In the genomic region with DNA sequence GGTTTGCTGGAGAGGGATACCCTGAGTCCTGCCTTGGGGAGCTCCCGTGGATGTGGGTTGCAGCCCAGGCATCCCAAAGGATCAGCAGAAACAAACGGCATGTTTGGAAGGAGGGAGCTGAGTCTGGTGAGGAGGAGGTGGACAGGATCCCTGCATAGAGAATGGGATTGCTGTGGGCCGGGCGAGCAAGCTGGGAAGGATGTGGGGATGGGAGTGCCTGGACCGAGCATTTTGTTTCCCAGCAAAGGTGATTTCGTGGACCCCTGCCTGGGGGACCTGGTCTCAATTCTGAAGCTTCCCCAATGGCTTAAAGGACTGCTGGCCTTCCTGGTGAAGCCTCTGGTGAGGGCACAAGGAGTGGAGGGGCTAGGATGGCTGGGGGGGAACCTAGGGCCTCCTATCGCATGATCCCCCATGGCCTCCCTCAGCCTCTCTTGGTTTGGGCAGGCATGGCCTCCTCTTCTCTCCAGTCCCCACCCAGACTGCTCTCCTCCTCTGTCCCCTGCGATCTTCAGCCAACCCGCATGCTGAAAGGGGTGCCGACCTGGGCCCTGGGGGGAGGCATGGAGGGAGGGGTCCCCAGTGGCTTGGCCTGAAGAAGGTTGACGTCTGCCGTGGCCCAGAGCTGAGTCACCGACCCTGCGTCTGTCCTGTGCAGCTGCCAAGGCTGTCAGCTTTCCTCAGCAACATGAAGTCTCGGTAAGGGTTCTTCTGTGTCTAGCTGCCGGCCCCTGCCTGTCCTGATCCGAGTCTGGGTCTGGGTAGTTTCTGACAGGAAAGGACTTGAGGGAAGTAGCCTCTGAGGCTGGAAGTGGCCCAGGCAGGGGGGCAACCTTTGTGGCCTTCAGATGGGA, we compare ENCODE assay signal across 15 cellular contexts.
"Had no signal": no experiment of that assay in that cellular context is flagged by ENCODE, and none has a peak within 500 bp of the region (broad histone marks: within the 10 kb centered on the region; RNA-seq: fewer than 3 reads in every experiment).

No MANE protein-coding gene starts in this region.

- H3K9me3 ChIP-seq: mucosa of descending colon, tibial artery, vagina had no signal

- H3K4me3 ChIP-seq: coronary artery, mucosa of descending colon, tibial artery, vagina had no signal

- DNase-seq: activated CD4-positive, alpha-beta memory T cell treated with anti-CD3 and anti-CD28 coated beads for 36 hours; activated gamma-delta T cell treated with Interleukin-2 at 50 U/mL for 16 hours; activated naive CD8-positive, alpha-beta T cell treated with anti-CD3 and anti-CD28 coated beads for 36 hours; activated T-cell treated with anti-CD3 and anti-CD28 coated beads, Interleukin-2, amount 50 U/mL, for 48 hours; effector CD4-positive, alpha-beta T cell; immature natural killer cell; left colon; mammary epithelial cell; T-cell; tibial artery had no signal

- H3K27ac ChIP-seq: coronary artery, tibial artery, vagina, VCaP had no signal

- H3K27me3 ChIP-seq: tibial artery, vagina had no signal

- ATAC-seq: left colon; mucosa of descending colon; natural killer cell treated with Interleukin-12 subunit alpha and Interleukin-12 subunit beta and Interleukin-15 and Interleukin-18, amount 100 ng/mL, for 72 hours; T-cell had no signal
